22 cellular contexts compared by ENCODE assay signal in genomic region chr10:75858357-75858756, GRCh38.
"Had no signal": no experiment of that assay in that cellular context is flagged by ENCODE, and none has a peak within 500 bp of the region (broad histone marks: within the 10 kb centered on the region; RNA-seq: fewer than 3 reads in every experiment).

No MANE protein-coding gene starts in this region.

- H3K9me3 ChIP-seq: ascending aorta, body of pancreas had no signal

- ATAC-seq: activated CD4-positive, alpha-beta T cell treated with anti-CD3 and anti-CD28 coated beads for 36 hours; activated naive CD4-positive, alpha-beta T cell treated with anti-CD3 and anti-CD28 coated beads, Interleukin-2, amount 50 U/mL, for 72 hours; activated naive CD8-positive, alpha-beta T cell treated with anti-CD3 and anti-CD28 coated beads, Interleukin-2, amount 50 U/mL, for 24 hours; activated T-cell treated with anti-CD3 and anti-CD28 coated beads, Interleukin-2, amount 50 U/mL, for 4 hours; body of pancreas; T-helper 17 cell had no signal

- H3K27me3 ChIP-seq: ascending aorta, body of pancreas had no signal

- H3K4me3 ChIP-seq: ascending aorta, body of pancreas had no signal

- H3K4me1 ChIP-seq: ascending aorta, body of pancreas had no signal

- H3K4me3 Mint-ChIP-seq: activated CD4-positive, alpha-beta T cell treated with anti-CD3 and anti-CD28 coated beads for 36 hours; activated naive CD8-positive, alpha-beta T cell treated with anti-CD3 and anti-CD28 coated beads, Interleukin-2, amount 50 U/mL, for 24 hours; activated T-cell treated with anti-CD3 and anti-CD28 coated beads, Interleukin-2, amount 50 U/mL, for 4 hours; T-helper 17 cell had no signal

- H3K9me3 Mint-ChIP-seq: activated naive CD4-positive, alpha-beta T cell treated with anti-CD3 and anti-CD28 coated beads, Interleukin-2, amount 50 U/mL, for 72 hours; activated naive CD8-positive, alpha-beta T cell treated with anti-CD3 and anti-CD28 coated beads, Interleukin-2, amount 50 U/mL, for 24 hours; activated T-cell treated with anti-CD3 and anti-CD28 coated beads, Interleukin-2, amount 50 U/mL, for 4 hours had no signal

- FAIRE-seq: bronchial epithelial cell, RCC 7860 had no signal

- H3K4me1 Mint-ChIP-seq: activated CD4-positive, alpha-beta T cell treated with anti-CD3 and anti-CD28 coated beads for 36 hours; activated naive CD8-positive, alpha-beta T cell treated with anti-CD3 and anti-CD28 coated beads, Interleukin-2, amount 50 U/mL, for 24 hours; T-helper 17 cell had no signal

- H3K27ac Mint-ChIP-seq: activated CD4-positive, alpha-beta T cell treated with anti-CD3 and anti-CD28 coated beads for 36 hours; activated naive CD4-positive, alpha-beta T cell treated with anti-CD3 and anti-CD28 coated beads, Interleukin-2, amount 50 U/mL, for 72 hours; activated naive CD8-positive, alpha-beta T cell treated with anti-CD3 and anti-CD28 coated beads, Interleukin-2, amount 50 U/mL, for 24 hours; T-helper 17 cell had no signal

- H3K27ac ChIP-seq: ascending aorta, body of pancreas had no signal

- H3K36me3 Mint-ChIP-seq: activated naive CD4-positive, alpha-beta T cell treated with anti-CD3 and anti-CD28 coated beads, Interleukin-2, amount 50 U/mL, for 72 hours had no signal

- H3K36me3 ChIP-seq: ascending aorta had no signal

- DNase-seq: activated CD4-positive, alpha-beta T cell treated with anti-CD3 and anti-CD28 coated beads for 36 hours; activated CD8-positive, alpha-beta memory T cell treated with anti-CD3 and anti-CD28 coated beads for 24 hours; activated effector memory CD4-positive, alpha-beta T cell treated with anti-CD3 and anti-CD28 coated beads, Interleukin-2, amount 50 U/mL, for 16 hours; activated naive CD4-positive, alpha-beta T cell treated with Interleukin-2 at 50 U/mL for 16 hours; activated naive CD8-positive, alpha-beta T cell treated with anti-CD3 and anti-CD28 coated beads, Interleukin-2, amount 50 U/mL, for 24 hours; activated T-cell treated with anti-CD3 and anti-CD28 coated beads, Interleukin-2, amount 50 U/mL, for 4 hours; amniotic stem cell; body of pancreas; central memory CD4-positive, alpha-beta T cell; Kasumi-1; KBM-7; NCI-H1105 treated with DMSO at 0.1 percent for 48 hours; NCI-H1436 treated with DMSO at 0.1 percent for 48 hours; NCI-H187; NCI-H446 treated with DMSO at 0.1 percent for 48 hours; NK-92 treated with Interleukin-12 subunit alpha and Interleukin-12 subunit beta, amount 100 ng/mL, for 24 hours; T-helper 17 cell; T-helper 9 cell had no signal

- H3K27me3 Mint-ChIP-seq: activated CD4-positive, alpha-beta T cell treated with anti-CD3 and anti-CD28 coated beads for 36 hours had no signal
